ENCODE assay signal across 1 cellular context in genomic region chr3:126908752-126909275, GRCh38.
A peak's percentile ranks its signal among the peaks of the same experiment; 100 is the strongest.
TF ChIP-seq lines count a peak whose summit lies in the region.

No MANE protein-coding gene starts in this region.

TF ChIP-seq in K562, 482 proteins besides CTCF, POLR2A, EP300 and RAD21 (continued from another document and continues in another):
- TF ChIP-seq HES1 (IDR thresholded peaks at IDR 0.05; ENCODE audit: low read depth), result peak; percentile 88
- no peak for TF ChIP-seq ZNF384 (IDR thresholded peaks at IDR 0.05; ENCODE audit: low read depth, low read length)
- peak; percentile 91 for TF ChIP-seq MGA (IDR thresholded peaks at IDR 0.05)
- TF ChIP-seq TRIM25 (IDR thresholded peaks at IDR 0.05; ENCODE audit: borderline replicate concordance), result no peak
- TF ChIP-seq MAFG (tag; conservative IDR thresholded peaks at IDR 0.05), result peak; percentile 79
- no peak for TF ChIP-seq RBM15 (IDR thresholded peaks at IDR 0.05; ENCODE audit: insufficient read depth, low read length)
- peak; percentile 77 for TF ChIP-seq RBFOX2 (IDR thresholded peaks at IDR 0.05; ENCODE audit: low read depth, low read length)
- no peak for TF ChIP-seq ZNF583 (CRISPR knock-in tag; IDR thresholded peaks at IDR 0.05)
- no peak for TF ChIP-seq PHTF2 (CRISPR knock-in tag; IDR thresholded peaks at IDR 0.05)
- TF ChIP-seq PTTG1 (tag; IDR thresholded peaks at IDR 0.05; ENCODE audit: low read depth), result no peak
- TF ChIP-seq SMARCB1 (IDR thresholded peaks at IDR 0.05; ENCODE audit: insufficient read length, low read depth), result no peak
- TF ChIP-seq EWSR1 (IDR thresholded peaks at IDR 0.05; ENCODE audit: borderline replicate concordance, low read depth, partially characterized antibody), result no peak
- TF ChIP-seq GTF2A2 (tag; IDR thresholded peaks at IDR 0.05), result no peak
- peak; percentile 32; the same call in 1 of the 2 replicates for TF ChIP-seq ZNF175 (CRISPR knock-in tag; IDR thresholded peaks at IDR 0.05; ENCODE audit: low read depth)
- no peak for TF ChIP-seq ETS2 (tag; IDR thresholded peaks at IDR 0.05; ENCODE audit: borderline replicate concordance, poor library complexity, severe bottlenecking)
- TF ChIP-seq CHCHD3 (CRISPR knock-in tag; IDR thresholded peaks at IDR 0.05), result no peak
- no peak for TF ChIP-seq RFX5 (IDR thresholded peaks at IDR 0.05; ENCODE audit: low read depth, low read length)
- TF ChIP-seq TAF1 (IDR thresholded peaks at IDR 0.05; ENCODE audit: control insufficient read depth, extremely low read depth, insufficient read depth, low read length, severe bottlenecking), result peak; percentile 51
- no peak for TF ChIP-seq RERE (CRISPR knock-in tag; IDR thresholded peaks at IDR 0.05; ENCODE audit: borderline replicate concordance)
- no peak for TF ChIP-seq ZNF696 (CRISPR knock-in tag; conservative IDR thresholded peaks at IDR 0.05)
- TF ChIP-seq ZNF639 (CRISPR knock-in tag; conservative IDR thresholded peaks at IDR 0.05 in 1 of 2, IDR thresholded peaks at IDR 0.05 in 1 of 2), result no peak
- 0 out of 2 replicates have a peak, but pooled peaks have one; percentile 30 for TF ChIP-seq ZKSCAN1 (IDR thresholded peaks at IDR 0.05; ENCODE audit: low read depth, low read length)
- TF ChIP-seq CHAMP1 (IDR thresholded peaks at IDR 0.05), result no peak
- no peak for TF ChIP-seq ESRRB (CRISPR knock-in tag; IDR thresholded peaks at IDR 0.05; ENCODE audit: borderline replicate concordance)
- TF ChIP-seq SMC3 (conservative IDR thresholded peaks at IDR 0.05; ENCODE audit: insufficient read depth, low read depth, low read length), result no peak
- no peak for TF ChIP-seq ELK3 (CRISPR knock-in tag; IDR thresholded peaks at IDR 0.05)
- TF ChIP-seq KLF13 (tag; IDR thresholded peaks at IDR 0.05; ENCODE audit: borderline replicate concordance, low read depth), result no peak
- TF ChIP-seq U2AF1 (optimal IDR thresholded peaks at IDR 0.05; ENCODE audit: low read depth, low read length), result no peak
- TF ChIP-seq NCOA6 (IDR thresholded peaks at IDR 0.05), result no peak
- TF ChIP-seq CCNT2 (IDR thresholded peaks at IDR 0.05; ENCODE audit: borderline replicate concordance, extremely low read depth, insufficient read length, low read depth, low read length), result peak; percentile 76
- no peak for TF ChIP-seq TCF7 (IDR thresholded peaks at IDR 0.05; ENCODE audit: borderline replicate concordance)
